9 cellular contexts compared by ENCODE assay signal in the genomic region with DNA sequence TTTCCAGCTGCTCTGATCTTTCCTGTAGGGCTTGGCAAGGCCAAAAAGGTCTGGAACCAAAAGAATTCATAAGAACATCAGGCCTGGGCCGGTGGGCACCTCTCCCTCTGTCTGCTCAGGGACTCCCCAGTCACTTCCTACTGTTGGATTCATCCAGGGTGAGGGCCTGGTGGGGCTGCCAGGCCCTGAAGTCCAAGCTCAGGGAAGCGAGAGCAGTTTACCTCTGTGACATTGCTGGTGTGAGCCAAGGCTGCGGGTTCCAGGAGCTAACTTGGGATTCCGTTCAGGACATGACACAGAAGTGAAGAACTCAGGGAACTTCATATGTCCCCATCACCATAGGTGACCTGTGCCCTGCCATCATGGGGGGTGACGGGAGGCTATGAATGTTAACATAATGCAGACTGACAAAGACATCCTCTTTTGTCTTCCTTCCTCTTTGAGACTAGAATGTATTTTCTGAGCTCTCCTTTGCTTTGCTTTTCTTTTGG.
DNase-seq lines count a peak whose midpoint lies in the region; ATAC-seq, FAIRE-seq and TF ChIP-seq lines count a peak whose summit lies in the region.
"Had no signal": no experiment of that assay in that cellular context is flagged by ENCODE, and none has a peak within 500 bp of the region (broad histone marks: within the 10 kb centered on the region; RNA-seq: fewer than 3 reads in every experiment).

No MANE protein-coding gene starts in this region.

- H3K4me2 ChIP-seq in GM12878 (ENCODE audit: control insufficient read depth, insufficient read depth), result peak overlapping the region; percentile 98

- in situ Hi-C loops in GM12878 (cut with MboI), result no loop called here

- peak overlapping the region; percentile 45 for H2AFZ ChIP-seq in GM12878 (ENCODE audit: control insufficient read depth, low read depth, low read length)

- CTCF ChIA-PET in GM12878 (lab: Yijun Ruan, JAX), result interaction anchor here (0.7 to 2.5 kb wide), 8 partner anchors 8 to 336 kb away, joined by 3 to 8 read pairs (median 3); no protein-coding TSS in a partner anchor

- H3K27me3 Mint-ChIP-seq in activated naive CD8-positive, alpha-beta T cell, result peaks cover 5% of the 10 kb centered on the region
- peaks cover 5% of the 10 kb centered on the region for H3K27me3 Mint-ChIP-seq in activated naive CD8-positive, alpha-beta T cell treated with anti-CD3 and anti-CD28 coated beads, Interleukin-2, amount 50 U/mL, for 24 hours
- H3K27me3 Mint-ChIP-seq in mesothelial cell of epicardium (ENCODE audit: low read depth), result no peaks in the 10 kb centered on the region

- RAD21 ChIA-PET in GM12878 (lab: Charles Lee; ENCODE audit: unreplicated experiment), result interaction anchor here (0.6 to 7.7 kb wide), 9 partner anchors 19 to 526 kb away, joined by 3 to 88 read pairs (median 4); a partner anchor contains a TSS

- POLR2A ChIA-PET in GM12878 (lab: Charles Lee), result interaction anchor here (1.2 to 1.3 kb wide), 3 partner anchors 46 to 203 kb away, joined by 3 read pairs; no protein-coding TSS in a partner anchor

- no peaks in the 10 kb centered on the region for H4K20me1 ChIP-seq in GM12878 (ENCODE audit: control insufficient read depth, insufficient read depth)

- no peak overlapping the region for H3K27ac ChIP-seq in GM12878 (ENCODE audit: control insufficient read depth, insufficient read depth)
- peak overlapping the region; percentile 91 to 98 (median 94) for H3K27ac ChIP-seq in upper lobe of left lung

- no peak for FAIRE-seq in GM12878 (lab: Jason Lieb, UNC)
- FAIRE-seq: endometrium had no signal

- TF ChIP-seq EP300 in GM12878 (IDR thresholded peaks at IDR 0.05; ENCODE audit: borderline replicate concordance in 1 of 2, control insufficient read depth in 1 of 2, low read depth in 2 of 2, low read length in 2 of 2) (no peak), upper lobe of left lung (IDR thresholded peaks at IDR 0.05) (no peak)

- no TSS peak for BruUV-seq in GM12878 (replicated peaks; lab: Mats Ljungman, UMichigan)

- no peak overlapping the region for H3K9ac ChIP-seq in GM12878 (ENCODE audit: control insufficient read depth, insufficient read depth, low read length)

- TF ChIP-seq POLR2A in GM12878 (IDR thresholded peaks at IDR 0.05; ENCODE audit: low read depth, low read length) (no peak), upper lobe of left lung (IDR thresholded peaks at IDR 0.05) (no peak)

- SMC1A ChIA-PET in GM12878 (lab: Charles Lee; ENCODE audit: uncharacterized antibody, unreplicated experiment), result interaction anchor here (0.8 to 7.6 kb wide), 11 partner anchors 10 to 527 kb away, joined by 3 to 50 read pairs (median 3); no protein-coding TSS in a partner anchor

- H3K36me3 ChIP-seq in GM12878 (ENCODE audit: control insufficient read depth in 2 of 2, insufficient read depth in 2 of 2, low read length in 1 of 2) (no peaks in the 10 kb centered on the region), upper lobe of left lung (no peaks in the 10 kb centered on the region)

- no peaks in the 10 kb centered on the region for H3K9me3 Mint-ChIP-seq in activated naive CD8-positive, alpha-beta T cell (ENCODE audit: low read depth)
- H3K9me3 Mint-ChIP-seq in activated naive CD8-positive, alpha-beta T cell treated with anti-CD3 and anti-CD28 coated beads, Interleukin-2, amount 50 U/mL, for 24 hours, result no peaks in the 10 kb centered on the region
- H3K9me3 Mint-ChIP-seq in mesothelial cell of epicardium, result no peaks in the 10 kb centered on the region

- WGBS in GM12878 (ENCODE audit: insufficient coverage, insufficient replicate concordance, low lambda C conversion rate, missing lambda C conversion rate), result 80% methylated on average over 5 of the region's 5 CpGs
- WGBS in upper lobe of left lung, 2 donors, result 58 to 67% methylated on average over 3 to 5 of the region's 5 CpGs

- peaks cover 4% of the 10 kb centered on the region; the same call in 2 of the 3 replicates for H3K9me3 ChIP-seq in GM12878 (replicated peaks; ENCODE audit: control insufficient read depth, insufficient read depth, low read length)
- H3K9me3 ChIP-seq in upper lobe of left lung, result no peaks in the 10 kb centered on the region

- no peak for ATAC-seq in activated naive CD8-positive, alpha-beta T cell treated with anti-CD3 and anti-CD28 coated beads, Interleukin-2, amount 50 U/mL, for 24 hours
- no peak for ATAC-seq in GM12878
- ATAC-seq in upper lobe of left lung (ENCODE audit: low FRiP score in 2 of 2), result no peak

- H3K4me1 ChIP-seq in GM12878 (ENCODE audit: control insufficient read depth, insufficient read depth, low read length) (peaks cover 44% of the 10 kb centered on the region), upper lobe of left lung (peaks cover 29 to 43% (median 35%) of the 10 kb centered on the region in 4 donors)

- H3K79me2 ChIP-seq in GM12878 (ENCODE audit: control insufficient read depth, insufficient read depth, low read length), result peaks cover 2% of the 10 kb centered on the region; the same call in 1 of the 2 replicates

- no peak overlapping the region for H3K27ac Mint-ChIP-seq in activated naive CD8-positive, alpha-beta T cell
- H3K27ac Mint-ChIP-seq in activated naive CD8-positive, alpha-beta T cell treated with anti-CD3 and anti-CD28 coated beads, Interleukin-2, amount 50 U/mL, for 24 hours, result no peak overlapping the region
- peak overlapping the region; percentile 85 for H3K27ac Mint-ChIP-seq in mesothelial cell of epicardium

- no peak for TF ChIP-seq CTCF in GM12878 (IDR thresholded peaks at IDR 0.05 in 2 of 3, conservative IDR thresholded peaks at IDR 0.05 in 1 of 3; ENCODE audit: control insufficient read depth in 2 of 3, extremely low read depth in 1 of 3, insufficient read depth in 1 of 3, low read depth in 3 of 3, low read length in 3 of 3)
- no peak for TF ChIP-seq CTCF in mesothelial cell of epicardium (IDR thresholded peaks at IDR 0.05; ENCODE audit: unreplicated experiment)
- no peak for TF ChIP-seq CTCF in upper lobe of left lung (IDR thresholded peaks at IDR 0.05)

- intact Hi-C loops in GM12878 (cut with micrococcal nuclease; ENCODE audit: unreplicated experiment), result no loop called here

- H3K4me1 Mint-ChIP-seq in activated naive CD8-positive, alpha-beta T cell (ENCODE audit: low read depth), result peaks cover 5% of the 10 kb centered on the region
- peaks cover 11% of the 10 kb centered on the region for H3K4me1 Mint-ChIP-seq in activated naive CD8-positive, alpha-beta T cell treated with anti-CD3 and anti-CD28 coated beads, Interleukin-2, amount 50 U/mL, for 24 hours
- peaks cover 27% of the 10 kb centered on the region for H3K4me1 Mint-ChIP-seq in mesothelial cell of epicardium

- DNase-seq in activated naive CD8-positive, alpha-beta T cell treated with anti-CD3 and anti-CD28 coated beads, Interleukin-2, amount 50 U/mL, for 24 hours, result no peak
- DNase-seq in GM12878 (ENCODE audit: low read depth, low spot score), result no peak
- no peak for DNase-seq in mesothelial cell of epicardium (ENCODE audit: low spot score in 2 of 2, unreplicated experiment in 2 of 2)
- DNase-seq in upper lobe of left lung, result no peak
- DNase-seq in activated T-cell treated with anti-CD3 and anti-CD28 coated beads for 4 hours, result no peak
- DNase-seq in SW480 (ENCODE audit: low spot score), result no peak
- no peak for DNase-seq in cerebellar nuclear complex (lab: John Stamatoyannopoulos, UW)

- peak overlapping the region; percentile 46 for H3K4me3 Mint-ChIP-seq in activated naive CD8-positive, alpha-beta T cell
- H3K4me3 Mint-ChIP-seq in activated naive CD8-positive, alpha-beta T cell treated with anti-CD3 and anti-CD28 coated beads, Interleukin-2, amount 50 U/mL, for 24 hours, result no peak overlapping the region
- peak overlapping the region; percentile 63 for H3K4me3 Mint-ChIP-seq in mesothelial cell of epicardium

- no peak for TF ChIP-seq RAD21 in GM12878 (IDR thresholded peaks at IDR 0.05; ENCODE audit: insufficient read depth, low read depth, low read length)

- H3K36me3 Mint-ChIP-seq in activated naive CD8-positive, alpha-beta T cell, result no peaks in the 10 kb centered on the region
- H3K36me3 Mint-ChIP-seq in activated naive CD8-positive, alpha-beta T cell treated with anti-CD3 and anti-CD28 coated beads, Interleukin-2, amount 50 U/mL, for 24 hours (ENCODE audit: low read depth), result no peaks in the 10 kb centered on the region
- no peaks in the 10 kb centered on the region for H3K36me3 Mint-ChIP-seq in mesothelial cell of epicardium

- H3K4me3 ChIP-seq in GM12878 (0 out of 2 replicates have a peak overlapping the region, but pooled peaks have one; percentile 65), upper lobe of left lung (peak overlapping the region in 1 of 4 donors; percentile 50)

- H3K27me3 ChIP-seq in GM12878 (replicated peaks in 1 of 2; ENCODE audit: control insufficient read depth in 2 of 2, insufficient read depth in 2 of 2, low read length in 1 of 2), result no peaks in the 10 kb centered on the region
- no peaks in the 10 kb centered on the region for H3K27me3 ChIP-seq in upper lobe of left lung

TF ChIP-seq in GM12878, 131 proteins besides CTCF, POLR2A, EP300 and RAD21 (continues in another document):
- TF ChIP-seq, protein P1, sequence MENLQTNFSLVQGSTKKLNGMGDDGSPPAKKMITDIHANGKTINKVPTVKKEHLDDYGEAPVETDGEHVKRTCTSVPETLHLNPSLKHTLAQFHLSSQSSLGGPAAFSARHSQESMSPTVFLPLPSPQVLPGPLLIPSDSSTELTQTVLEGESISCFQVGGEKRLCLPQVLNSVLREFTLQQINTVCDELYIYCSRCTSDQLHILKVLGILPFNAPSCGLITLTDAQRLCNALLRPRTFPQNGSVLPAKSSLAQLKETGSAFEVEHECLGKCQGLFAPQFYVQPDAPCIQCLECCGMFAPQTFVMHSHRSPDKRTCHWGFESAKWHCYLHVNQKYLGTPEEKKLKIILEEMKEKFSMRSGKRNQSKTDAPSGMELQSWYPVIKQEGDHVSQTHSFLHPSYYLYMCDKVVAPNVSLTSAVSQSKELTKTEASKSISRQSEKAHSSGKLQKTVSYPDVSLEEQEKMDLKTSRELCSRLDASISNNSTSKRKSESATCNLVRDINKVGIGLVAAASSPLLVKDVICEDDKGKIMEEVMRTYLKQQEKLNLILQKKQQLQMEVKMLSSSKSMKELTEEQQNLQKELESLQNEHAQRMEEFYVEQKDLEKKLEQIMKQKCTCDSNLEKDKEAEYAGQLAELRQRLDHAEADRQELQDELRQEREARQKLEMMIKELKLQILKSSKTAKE (IDR thresholded peaks at IDR 0.05; ENCODE audit: low read depth, poor library complexity, severe bottlenecking), result no peak
